Comparison of ENCODE assay signal across 10 cellular contexts in the genomic region with DNA sequence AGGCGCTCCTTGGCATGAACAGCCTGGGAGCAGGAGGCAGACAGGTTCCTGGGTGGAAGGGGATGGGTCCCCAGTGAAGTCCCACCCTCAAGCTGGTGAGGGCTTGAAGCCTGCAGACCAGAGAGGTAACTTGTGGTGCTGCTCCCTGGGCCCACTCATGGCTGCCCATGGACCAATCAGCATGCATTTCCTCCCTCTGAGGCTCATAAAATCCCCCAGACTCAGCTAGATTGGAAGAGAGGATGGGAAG. TPM values are rescaled to one million over a fixed set of nuclear protein-coding genes. Genes with fewer than 3 reads are reported as not detected.
A peak's percentile ranks its signal among the peaks of the same experiment; 100 is the strongest.
DNase-seq lines count a peak whose midpoint lies in the region; ATAC-seq, FAIRE-seq and TF ChIP-seq lines count a peak whose summit lies in the region.
"Had no signal": no experiment of that assay in that cellular context is flagged by ENCODE, and none has a peak within 500 bp of the region (broad histone marks: within the 10 kb centered on the region; RNA-seq: fewer than 3 reads in every experiment).

No MANE protein-coding gene starts in this region.

- no peaks in the 10 kb centered on the region for H3K36me3 Mint-ChIP-seq in natural killer cell
- H3K36me3 Mint-ChIP-seq in natural killer cell treated with Interleukin-12 subunit alpha and Interleukin-12 subunit beta and Interleukin-15 and Interleukin-18, amount 100 ng/mL, for 72 hours = no peaks in the 10 kb centered on the region
- H3K36me3 Mint-ChIP-seq in activated CD4-positive, alpha-beta T cell treated with anti-CD3 and anti-CD28 coated beads, Interleukin-2, amount 10 ng/mL, durations not matched to agents 7 days and 5 days (ENCODE audit: low read depth) = no peaks in the 10 kb centered on the region

- peaks cover 31% of the 10 kb centered on the region for H3K36me3 ChIP-seq in neuron (ENCODE audit: insufficient read depth, low read length)

- peaks cover 8% of the 10 kb centered on the region for H3K4me1 ChIP-seq in neuron (ENCODE audit: insufficient read depth, low read length)

- peak overlapping the region; percentile 62 for H3K4me3 Mint-ChIP-seq in natural killer cell
- no peak overlapping the region for H3K4me3 Mint-ChIP-seq in natural killer cell treated with Interleukin-12 subunit alpha and Interleukin-12 subunit beta and Interleukin-15 and Interleukin-18, amount 100 ng/mL, for 72 hours
- H3K4me3 Mint-ChIP-seq in activated CD4-positive, alpha-beta T cell treated with anti-CD3 and anti-CD28 coated beads, Interleukin-2, amount 10 ng/mL, durations not matched to agents 7 days and 5 days = no peak overlapping the region

- H2AFZ ChIP-seq in neuron (ENCODE audit: low read depth, low read length) = peak overlapping the region; percentile 76

- TF ChIP-seq CTCF in natural killer cell (IDR thresholded peaks at IDR 0.05) (no peak), fibroblast of mammary gland (conservative IDR thresholded peaks at IDR 0.05; ENCODE audit: control insufficient read depth, insufficient read depth, low read depth, low read length) (no peak)

- H3K4me3 ChIP-seq in fibroblast of mammary gland (ENCODE audit: control insufficient read depth, low read depth, low read length) = peak overlapping the region; percentile 69
- peak overlapping the region; percentile 48 for H3K4me3 ChIP-seq in neuron (ENCODE audit: low read length)
- H3K4me3 ChIP-seq: GM12878 had no signal

- H3K27me3 Mint-ChIP-seq in natural killer cell (ENCODE audit: low read depth in 2 of 2) = no peaks in the 10 kb centered on the region
- peaks cover 0 to 2% of the 10 kb centered on the region in 2 donors for H3K27me3 Mint-ChIP-seq in natural killer cell treated with Interleukin-12 subunit alpha and Interleukin-12 subunit beta and Interleukin-15 and Interleukin-18, amount 100 ng/mL, for 72 hours
- peaks cover 35% of the 10 kb centered on the region for H3K27me3 Mint-ChIP-seq in activated CD4-positive, alpha-beta T cell treated with anti-CD3 and anti-CD28 coated beads, Interleukin-2, amount 10 ng/mL, durations not matched to agents 7 days and 5 days

- no peak for FAIRE-seq in urothelium cell line (lab: Jason Lieb, UNC)
- FAIRE-seq: endometrium, GM12878 had no signal

- intact Hi-C loops in natural killer cell (cut with micrococcal nuclease) = no loop called here

- POLR2A ChIA-PET in activated CD4-positive, alpha-beta T cell treated with anti-CD3 and anti-CD28 coated beads, Interleukin-2, amount 10 ng/mL, durations not matched to agents 7 days and 5 days (lab: Charles Lee) = no interaction called here

- H3K9me3 ChIP-seq in neuron (ENCODE audit: low read length) = no peaks in the 10 kb centered on the region

- peaks cover 7 to 11% of the 10 kb centered on the region in 2 donors for H3K4me1 Mint-ChIP-seq in natural killer cell
- peaks cover 6 to 8% of the 10 kb centered on the region in 2 donors for H3K4me1 Mint-ChIP-seq in natural killer cell treated with Interleukin-12 subunit alpha and Interleukin-12 subunit beta and Interleukin-15 and Interleukin-18, amount 100 ng/mL, for 72 hours (ENCODE audit: low read depth in 2 of 2)
- H3K4me1 Mint-ChIP-seq in activated CD4-positive, alpha-beta T cell treated with anti-CD3 and anti-CD28 coated beads, Interleukin-2, amount 10 ng/mL, durations not matched to agents 7 days and 5 days = peaks cover 5% of the 10 kb centered on the region

- DNase-seq in natural killer cell = no peak
- no peak for DNase-seq in natural killer cell treated with Interleukin-12 subunit alpha and Interleukin-12 subunit beta and Interleukin-15 and Interleukin-18, amount 100 ng/mL, for 72 hours (ENCODE audit: low spot score)
- no peak for DNase-seq in fibroblast of mammary gland (ENCODE audit: low read depth)
- no peak for DNase-seq in urothelium cell line (ENCODE audit: low spot score)
- DNase-seq in activated CD4-positive, alpha-beta T cell treated with anti-CD3 and anti-CD28 coated beads, Interleukin-2, amount 10 ng/mL, durations not matched to agents 7 days and 5 days = no peak
- no peak for DNase-seq in D341Med (ENCODE audit: low spot score)
- DNase-seq in anterior cingulate cortex (lab: John Stamatoyannopoulos, UW) = no peak

- H3K9me3 Mint-ChIP-seq in natural killer cell = no peaks in the 10 kb centered on the region
- no peaks in the 10 kb centered on the region for H3K9me3 Mint-ChIP-seq in natural killer cell treated with Interleukin-12 subunit alpha and Interleukin-12 subunit beta and Interleukin-15 and Interleukin-18, amount 100 ng/mL, for 72 hours
- H3K9me3 Mint-ChIP-seq in activated CD4-positive, alpha-beta T cell treated with anti-CD3 and anti-CD28 coated beads, Interleukin-2, amount 10 ng/mL, durations not matched to agents 7 days and 5 days = no peaks in the 10 kb centered on the region

- H3K27ac Mint-ChIP-seq in natural killer cell = no peak overlapping the region
- no peak overlapping the region for H3K27ac Mint-ChIP-seq in natural killer cell treated with Interleukin-12 subunit alpha and Interleukin-12 subunit beta and Interleukin-15 and Interleukin-18, amount 100 ng/mL, for 72 hours
- H3K27ac Mint-ChIP-seq in activated CD4-positive, alpha-beta T cell treated with anti-CD3 and anti-CD28 coated beads, Interleukin-2, amount 10 ng/mL, durations not matched to agents 7 days and 5 days = no peak overlapping the region

- no peaks in the 10 kb centered on the region for H3K27me3 ChIP-seq in neuron (ENCODE audit: insufficient read depth, low read length)

- no peak for ATAC-seq in natural killer cell
- no peak for ATAC-seq in natural killer cell treated with Interleukin-12 subunit alpha and Interleukin-12 subunit beta and Interleukin-15 and Interleukin-18, amount 100 ng/mL, for 72 hours
- ATAC-seq: GM12878 had no signal

- CTCF ChIA-PET in activated CD4-positive, alpha-beta T cell treated with anti-CD3 and anti-CD28 coated beads, Interleukin-2, amount 10 ng/mL, durations not matched to agents 7 days and 5 days (lab: Charles Lee) = no interaction called here

RNA-seq across cellular contexts. Expression of a gene that starts 50.2 kb away (rescaled TPM):
- under 1 TPM in 1 of 3 donors, not detected in 2; 0.08 TPM for total RNA-seq in natural killer cell
- under 1 TPM in 1 of 2 donors, not detected in 1; 0.59 TPM for total RNA-seq in natural killer cell treated with Interleukin-12 subunit alpha and Interleukin-12 subunit beta and Interleukin-15 and Interleukin-18, amount 100 ng/mL, for 72 hours
- not detected for total RNA-seq in activated CD4-positive, alpha-beta T cell treated with anti-CD3 and anti-CD28 coated beads, Interleukin-2, amount 10 ng/mL, durations not matched to agents 7 days and 5 days
